Comparison of ENCODE assay signal across 18 cellular contexts in genomic region chr5:102649731-102650130, GRCh38.
DNase-seq lines count a peak whose midpoint lies in the region; ATAC-seq and TF ChIP-seq lines count a peak whose summit lies in the region.
"Had no signal": no experiment of that assay in that cellular context is flagged by ENCODE, and none has a peak within 500 bp of the region (broad histone marks: within the 10 kb centered on the region; RNA-seq: fewer than 3 reads in every experiment).

No MANE protein-coding gene starts in this region.

- DNase-seq in AG20443 (ENCODE audit: low spot score) (peak; percentile 16), HFFc6 (peak; percentile 7), astrocyte of the cerebellum (ENCODE audit: low read depth) (peak; percentile 72), myocyte (ENCODE audit: low read depth) (peak; percentile 15), LoVo (ENCODE audit: low spot score) (no peak)
- no peak for DNase-seq in effector memory CD8-positive, alpha-beta T cell
- DNase-seq: ACHN; CD8-positive, alpha-beta T cell; DND-41; H7; NCI-H1436 treated with DMSO at 0.1 percent for 48 hours; NCI-H2081 treated with DMSO at 0.1 percent for 48 hours; NCI-H345; NCI-H69; NK-92 treated with Interleukin-12 subunit alpha and Interleukin-12 subunit beta, amount 100 ng/mL, for 24 hours; OCI-M1 had no signal

- in situ Hi-C loops in astrocyte of the cerebellum (cut with HindIII; ENCODE audit: low sequenced_read_pairs) = no loop called here

- H3K27me3 Mint-ChIP-seq in HFFc6 (ENCODE audit: insufficient read depth) = peaks cover 1% of the 10 kb centered on the region; the same call in 1 of the 2 replicates
- peaks cover 13 to 18% of the 10 kb centered on the region in 2 donors for H3K27me3 Mint-ChIP-seq in effector memory CD8-positive, alpha-beta T cell

- no peaks in the 10 kb centered on the region for H3K36me3 ChIP-seq in gastroesophageal sphincter

- WGBS in gastroesophageal sphincter (ENCODE audit: low coverage in 1 of 2), 2 donors = 13 to 24% methylated on average over 1 of the region's 1 CpG

- ATAC-seq in effector memory CD8-positive, alpha-beta T cell (replicated peaks) = no peak
- ATAC-seq in GM19035 (IDR thresholded peaks at IDR 0.05; ENCODE audit: unreplicated experiment) (no peak), gastroesophageal sphincter (no peak)
- ATAC-seq: CD8-positive, alpha-beta T cell had no signal

- no peaks in the 10 kb centered on the region for H3K4me1 ChIP-seq in gastroesophageal sphincter

- H3K27ac Mint-ChIP-seq in HFFc6 = no peak overlapping the region
- H3K27ac Mint-ChIP-seq in effector memory CD8-positive, alpha-beta T cell = no peak overlapping the region
- H3K27ac Mint-ChIP-seq: CD8-positive, alpha-beta T cell had no signal

- H3K4me3 Mint-ChIP-seq in HFFc6 = no peak overlapping the region
- no peak overlapping the region for H3K4me3 Mint-ChIP-seq in effector memory CD8-positive, alpha-beta T cell
- H3K4me3 Mint-ChIP-seq: CD8-positive, alpha-beta T cell had no signal

- no peaks in the 10 kb centered on the region; the same call in 1 of the 2 replicates for H3K9me3 Mint-ChIP-seq in HFFc6
- H3K9me3 Mint-ChIP-seq in effector memory CD8-positive, alpha-beta T cell = no peaks in the 10 kb centered on the region
- H3K9me3 Mint-ChIP-seq: CD8-positive, alpha-beta T cell had no signal

- TF ChIP-seq CTCF in HFFc6 (IDR thresholded peaks at IDR 0.05) = no peak
- TF ChIP-seq CTCF in astrocyte of the cerebellum (IDR thresholded peaks at IDR 0.05; ENCODE audit: low read depth, low read length, missing control alignments) = no peak
- TF ChIP-seq CTCF in gastroesophageal sphincter (IDR thresholded peaks at IDR 0.05) = no peak

- no peak overlapping the region for H3K27ac ChIP-seq in gastroesophageal sphincter

- no peak overlapping the region for H3K4me3 ChIP-seq in astrocyte of the cerebellum (ENCODE audit: low read depth, low read length)
- H3K4me3 ChIP-seq in gastroesophageal sphincter = no peak overlapping the region

- H3K9me3 ChIP-seq in gastroesophageal sphincter = no peaks in the 10 kb centered on the region

- H3K36me3 Mint-ChIP-seq in HFFc6 (ENCODE audit: low read depth) = no peaks in the 10 kb centered on the region
- H3K36me3 Mint-ChIP-seq in effector memory CD8-positive, alpha-beta T cell (ENCODE audit: insufficient read depth) = no peaks in the 10 kb centered on the region
- H3K36me3 Mint-ChIP-seq: CD8-positive, alpha-beta T cell had no signal

- H3K27me3 ChIP-seq in gastroesophageal sphincter = no peaks in the 10 kb centered on the region

- TF ChIP-seq EP300 in gastroesophageal sphincter (IDR thresholded peaks at IDR 0.05) = no peak

- no peaks in the 10 kb centered on the region for H3K4me1 Mint-ChIP-seq in HFFc6 (ENCODE audit: low read depth)
- no peaks in the 10 kb centered on the region for H3K4me1 Mint-ChIP-seq in effector memory CD8-positive, alpha-beta T cell (ENCODE audit: low read depth in 2 of 2)

- TF ChIP-seq POLR2A in gastroesophageal sphincter (IDR thresholded peaks at IDR 0.05) = no peak

Comparison
In these comparisons a context has a peak if more than half of its experiments do, and no peak if none do; other contexts are left out.
1. DNase-seq: peak in AG20443 (single experiment), HFFc6 (single experiment), astrocyte of the cerebellum (single experiment) and myocyte (single experiment); none in LoVo (single experiment) and effector memory CD8-positive, alpha-beta T cell (0 of 3).